In the genomic region with DNA sequence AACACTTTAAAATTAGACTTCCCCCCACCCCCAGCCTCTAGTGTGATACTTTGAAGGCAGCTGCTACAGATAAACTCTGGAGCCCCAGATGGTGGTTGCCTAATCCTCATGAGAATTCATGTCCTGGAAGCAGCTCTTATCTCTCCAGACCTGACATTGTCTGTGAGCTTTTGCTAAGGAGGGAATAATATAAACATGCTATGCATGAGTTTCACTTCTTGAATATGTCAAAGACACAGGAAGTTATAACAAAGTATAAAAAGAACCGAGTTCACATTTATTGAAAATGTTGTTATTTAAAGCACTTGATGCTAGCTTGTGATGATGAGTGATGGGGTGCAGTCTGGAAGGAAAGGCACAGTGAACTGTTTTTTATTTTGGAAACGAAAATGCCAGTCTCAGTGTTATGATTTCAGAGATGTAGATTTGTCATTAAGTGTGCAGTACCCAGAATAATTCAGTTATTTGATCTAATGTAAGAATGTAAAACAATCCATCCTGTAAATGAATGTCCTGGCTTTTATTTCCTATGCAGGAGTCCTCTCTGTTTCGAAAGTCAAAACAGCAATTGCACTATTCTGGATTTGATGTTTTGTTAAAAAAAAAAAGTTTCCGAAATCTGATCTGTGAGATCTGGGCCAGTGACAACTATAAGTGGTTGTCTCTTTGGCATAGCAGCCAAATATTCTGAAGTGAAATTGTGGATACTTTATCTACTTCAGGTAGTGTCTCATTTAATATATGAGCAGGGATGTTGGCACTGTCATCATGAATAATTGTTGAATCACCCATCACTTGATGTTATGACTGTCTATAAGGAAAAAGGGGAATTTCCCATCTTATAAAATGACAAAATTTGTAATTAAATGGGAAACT, we compare ENCODE assay signal across 8 cellular contexts.
A peak's percentile ranks its signal among the peaks of the same experiment; 100 is the strongest.
DNase-seq lines count a peak whose midpoint lies in the region; ATAC-seq and TF ChIP-seq lines count a peak whose summit lies in the region.

No MANE protein-coding gene starts in this region.

- H3K27me3 Mint-ChIP-seq in activated B cell treated with CpG ODN at 0.5 μM for 24 hours = no peaks in the 10 kb centered on the region
- H3K27me3 Mint-ChIP-seq in natural killer cell (ENCODE audit: low read depth in 2 of 2) = no peaks in the 10 kb centered on the region

- CTCF ChIA-PET in activated B cell treated with CpG ODN at 0.5 μM for 24 hours (lab: Charles Lee) = no interaction called here

- H3K9me3 Mint-ChIP-seq in activated B cell treated with CpG ODN at 0.5 μM for 24 hours (peaks cover 3% of the 10 kb centered on the region), natural killer cell (no peaks in the 10 kb centered on the region)

- H3K4me3 Mint-ChIP-seq in activated B cell treated with CpG ODN at 0.5 μM for 24 hours (peak overlapping the region; percentile 64), natural killer cell (no peak overlapping the region)

- intact Hi-C loops in activated B cell treated with CpG ODN at 0.5 μM for 24 hours (cut with micrococcal nuclease) (loop anchor here (1.0 to 10.0 kb wide), 9 partner anchors 8 to 323 kb away; a partner anchor contains a TSS), natural killer cell (cut with micrococcal nuclease) (no loop called here)

- peak; percentile 60 for DNase-seq in CD1c-positive myeloid dendritic cell (ENCODE audit: extremely low spot score)
- no peak for DNase-seq in activated B cell treated with CpG ODN at 0.5 μM for 24 hours
- no peak for DNase-seq in natural killer cell
- no peak for DNase-seq in NCI-H526 (lab: John Stamatoyannopoulos, UW)
- DNase-seq in NCI-H2196 treated with DMSO at 0.1 percent for 48 hours (lab: John Stamatoyannopoulos, UW; ENCODE audit: unreplicated experiment) = no peak
- DNase-seq in HPDE6-E6E7 (ENCODE audit: extremely low spot score) = no peak

- H3K9me3 ChIP-seq in KOPT-K1 (ENCODE audit: insufficient read depth, low read length, poor library complexity, severe bottlenecking) = no peaks in the 10 kb centered on the region

- ATAC-seq in GM19395 (IDR thresholded peaks at IDR 0.05; ENCODE audit: unreplicated experiment) (peak; percentile 49), activated B cell treated with CpG ODN at 0.5 μM for 24 hours (ENCODE audit: low read depth) (peak; percentile 72), natural killer cell (peak in 2 of 3 donors; percentile 22 to 44)

- POLR2A ChIA-PET in activated B cell treated with CpG ODN at 0.5 μM for 24 hours (lab: Charles Lee) = interaction anchor here (0.5 to 4.2 kb wide), 31 partner anchors 9 to 268 kb away, joined by 3 to 58 read pairs (median 4); a partner anchor contains a TSS

- peaks cover 96% of the 10 kb centered on the region for H3K4me1 Mint-ChIP-seq in activated B cell treated with CpG ODN at 0.5 μM for 24 hours
- H3K4me1 Mint-ChIP-seq in natural killer cell = peaks cover 43 to 44% of the 10 kb centered on the region in 2 donors

- H3K27ac ChIP-seq in KOPT-K1 (ENCODE audit: low read depth, low read length, poor library complexity, severe bottlenecking) = peak overlapping the region; percentile 7

- peaks cover 36% of the 10 kb centered on the region for H3K36me3 Mint-ChIP-seq in activated B cell treated with CpG ODN at 0.5 μM for 24 hours (ENCODE audit: low read depth)
- no peaks in the 10 kb centered on the region for H3K36me3 Mint-ChIP-seq in natural killer cell

- H3K36me3 ChIP-seq in KOPT-K1 (ENCODE audit: insufficient read depth, low read length) = no peaks in the 10 kb centered on the region

- TF ChIP-seq CTCF in activated B cell treated with CpG ODN at 0.5 μM for 24 hours (IDR thresholded peaks at IDR 0.05) = no peak
- no peak for TF ChIP-seq CTCF in natural killer cell (IDR thresholded peaks at IDR 0.05)

- H3K27ac Mint-ChIP-seq in activated B cell treated with CpG ODN at 0.5 μM for 24 hours (peak overlapping the region; percentile 91), natural killer cell (peak overlapping the region; percentile 25 to 52)
